ENCODE assay signal across 1 cellular context in the genomic region with DNA sequence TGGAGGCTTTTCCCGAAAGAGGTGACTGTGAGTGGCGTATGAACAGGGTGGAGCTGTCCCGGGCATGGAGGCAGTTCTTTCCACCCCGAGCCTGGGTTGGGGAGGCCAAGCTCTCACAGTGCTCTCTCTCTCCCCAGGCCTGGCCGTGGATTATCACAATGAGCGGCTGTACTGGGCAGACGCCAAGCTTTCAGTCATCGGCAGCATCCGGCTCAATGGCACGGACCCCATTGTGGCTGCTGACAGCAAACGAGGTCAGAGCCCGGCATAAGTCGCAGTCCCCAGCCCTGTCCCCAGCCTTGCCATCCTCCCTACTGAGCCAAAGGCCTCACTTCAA.
TF ChIP-seq lines count a peak whose summit lies in the region.

No MANE protein-coding gene starts in this region.

TF ChIP-seq in HepG2, 621 proteins besides CTCF, POLR2A, EP300 and RAD21:
- TF ChIP-seq ZNF331 (CRISPR knock-in tag; IDR thresholded peaks at IDR 0.05) (no peak), KLF13 (CRISPR knock-in tag; IDR thresholded peaks at IDR 0.05) (no peak), ZNF670 (CRISPR knock-in tag; IDR thresholded peaks at IDR 0.05; ENCODE audit: borderline replicate concordance) (no peak), AGO2 (optimal IDR thresholded peaks at IDR 0.05; ENCODE audit: low read depth, low read length) (peak; percentile 14)
